1 cellular context compared by ENCODE assay signal in the genomic region with DNA sequence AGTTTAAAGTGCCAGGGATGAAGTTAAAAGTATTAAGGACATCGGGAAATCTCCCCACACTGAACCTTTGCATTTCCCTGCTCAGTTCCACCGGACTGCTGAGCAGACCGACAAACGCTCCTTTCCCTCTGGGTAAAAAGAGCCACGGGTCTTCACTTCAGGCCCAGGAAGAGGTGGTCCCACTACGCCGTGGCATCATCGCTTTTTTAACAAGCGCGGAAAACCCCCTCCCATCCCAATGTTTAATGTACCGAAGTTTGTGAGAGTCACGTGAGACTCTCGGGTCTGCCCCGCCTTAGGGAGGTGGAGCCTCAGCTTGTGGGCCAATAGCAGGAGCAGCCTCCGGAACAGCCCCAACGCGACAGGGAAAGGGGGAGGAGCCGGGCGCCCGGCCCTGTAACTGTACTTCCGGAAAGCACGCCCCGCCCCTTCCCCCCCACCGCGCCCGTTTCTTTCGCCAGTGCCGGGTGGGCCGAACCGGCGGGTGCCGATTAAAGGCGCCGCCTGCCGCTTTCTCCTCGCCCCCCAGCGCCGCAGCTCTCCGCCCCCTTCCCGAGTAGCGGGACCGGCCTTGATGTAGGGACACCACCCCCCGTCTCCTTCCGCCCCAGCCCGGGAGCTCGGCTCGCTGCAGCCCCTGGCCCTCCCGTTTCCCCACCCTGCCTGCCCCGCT.
A peak's percentile ranks its signal among the peaks of the same experiment; 100 is the strongest.
TF ChIP-seq lines count a peak whose summit lies in the region.

No MANE protein-coding gene starts in this region.

TF ChIP-seq in HEK293, 187 proteins besides CTCF, POLR2A, EP300 and RAD21 (continued from another document and continues in another):
- TF ChIP-seq, protein P1, sequence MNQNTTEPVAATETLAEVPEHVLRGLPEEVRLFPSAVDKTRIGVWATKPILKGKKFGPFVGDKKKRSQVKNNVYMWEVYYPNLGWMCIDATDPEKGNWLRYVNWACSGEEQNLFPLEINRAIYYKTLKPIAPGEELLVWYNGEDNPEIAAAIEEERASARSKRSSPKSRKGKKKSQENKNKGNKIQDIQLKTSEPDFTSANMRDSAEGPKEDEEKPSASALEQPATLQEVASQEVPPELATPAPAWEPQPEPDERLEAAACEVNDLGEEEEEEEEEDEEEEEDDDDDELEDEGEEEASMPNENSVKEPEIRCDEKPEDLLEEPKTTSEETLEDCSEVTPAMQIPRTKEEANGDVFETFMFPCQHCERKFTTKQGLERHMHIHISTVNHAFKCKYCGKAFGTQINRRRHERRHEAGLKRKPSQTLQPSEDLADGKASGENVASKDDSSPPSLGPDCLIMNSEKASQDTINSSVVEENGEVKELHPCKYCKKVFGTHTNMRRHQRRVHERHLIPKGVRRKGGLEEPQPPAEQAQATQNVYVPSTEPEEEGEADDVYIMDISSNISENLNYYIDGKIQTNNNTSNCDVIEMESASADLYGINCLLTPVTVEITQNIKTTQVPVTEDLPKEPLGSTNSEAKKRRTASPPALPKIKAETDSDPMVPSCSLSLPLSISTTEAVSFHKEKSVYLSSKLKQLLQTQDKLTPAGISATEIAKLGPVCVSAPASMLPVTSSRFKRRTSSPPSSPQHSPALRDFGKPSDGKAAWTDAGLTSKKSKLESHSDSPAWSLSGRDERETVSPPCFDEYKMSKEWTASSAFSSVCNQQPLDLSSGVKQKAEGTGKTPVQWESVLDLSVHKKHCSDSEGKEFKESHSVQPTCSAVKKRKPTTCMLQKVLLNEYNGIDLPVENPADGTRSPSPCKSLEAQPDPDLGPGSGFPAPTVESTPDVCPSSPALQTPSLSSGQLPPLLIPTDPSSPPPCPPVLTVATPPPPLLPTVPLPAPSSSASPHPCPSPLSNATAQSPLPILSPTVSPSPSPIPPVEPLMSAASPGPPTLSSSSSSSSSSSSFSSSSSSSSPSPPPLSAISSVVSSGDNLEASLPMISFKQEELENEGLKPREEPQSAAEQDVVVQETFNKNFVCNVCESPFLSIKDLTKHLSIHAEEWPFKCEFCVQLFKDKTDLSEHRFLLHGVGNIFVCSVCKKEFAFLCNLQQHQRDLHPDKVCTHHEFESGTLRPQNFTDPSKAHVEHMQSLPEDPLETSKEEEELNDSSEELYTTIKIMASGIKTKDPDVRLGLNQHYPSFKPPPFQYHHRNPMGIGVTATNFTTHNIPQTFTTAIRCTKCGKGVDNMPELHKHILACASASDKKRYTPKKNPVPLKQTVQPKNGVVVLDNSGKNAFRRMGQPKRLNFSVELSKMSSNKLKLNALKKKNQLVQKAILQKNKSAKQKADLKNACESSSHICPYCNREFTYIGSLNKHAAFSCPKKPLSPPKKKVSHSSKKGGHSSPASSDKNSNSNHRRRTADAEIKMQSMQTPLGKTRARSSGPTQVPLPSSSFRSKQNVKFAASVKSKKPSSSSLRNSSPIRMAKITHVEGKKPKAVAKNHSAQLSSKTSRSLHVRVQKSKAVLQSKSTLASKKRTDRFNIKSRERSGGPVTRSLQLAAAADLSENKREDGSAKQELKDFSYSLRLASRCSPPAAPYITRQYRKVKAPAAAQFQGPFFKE (tag by site-specific recombination; IDR thresholded peaks at IDR 0.05; ENCODE audit: borderline replicate concordance) = no peak
- no peak for TF ChIP-seq ZNF529 (tag by site-specific recombination; IDR thresholded peaks at IDR 0.05; ENCODE audit: insufficient replicate concordance)
- no peak for TF ChIP-seq ZNF148 (tag by site-specific recombination; IDR thresholded peaks at IDR 0.05; ENCODE audit: borderline replicate concordance)
- TF ChIP-seq ZNF223 (tag by site-specific recombination; IDR thresholded peaks at IDR 0.05) = no peak
- TF ChIP-seq ZNF561 (tag by site-specific recombination; IDR thresholded peaks at IDR 0.05; ENCODE audit: borderline replicate concordance) = no peak
- TF ChIP-seq KLF10 (tag by site-specific recombination; IDR thresholded peaks at IDR 0.05) = peak; percentile 86
- TF ChIP-seq ZNF341 (tag by site-specific recombination; IDR thresholded peaks at IDR 0.05; ENCODE audit: low read depth) = peak; percentile 86
- no peak for TF ChIP-seq ZNF776 (tag by site-specific recombination; IDR thresholded peaks at IDR 0.05; ENCODE audit: borderline replicate concordance)
- TF ChIP-seq ZBTB44 (tag by site-specific recombination; IDR thresholded peaks at IDR 0.05) = no peak
- TF ChIP-seq ZFP3 (tag by site-specific recombination; IDR thresholded peaks at IDR 0.05; ENCODE audit: low read depth) = no peak
- TF ChIP-seq REPIN1 (tag by site-specific recombination; IDR thresholded peaks at IDR 0.05; ENCODE audit: low read depth) = no peak
- TF ChIP-seq BCL11A (tag by site-specific recombination; IDR thresholded peaks at IDR 0.05; ENCODE audit: low read depth) = 0 out of 2 replicates have a peak, but pooled peaks have one; percentile 37
- TF ChIP-seq ZBTB49 (tag by site-specific recombination; IDR thresholded peaks at IDR 0.05; ENCODE audit: low read depth) = no peak
- no peak for TF ChIP-seq ZNF791 (tag by site-specific recombination; IDR thresholded peaks at IDR 0.05)
- TF ChIP-seq ATF2 (tag by site-specific recombination; IDR thresholded peaks at IDR 0.05; ENCODE audit: low read depth) = no peak
- no peak for TF ChIP-seq ZNF184 (tag by site-specific recombination; IDR thresholded peaks at IDR 0.05)
- TF ChIP-seq ZNF664 (tag by site-specific recombination; IDR thresholded peaks at IDR 0.05) = no peak
- TF ChIP-seq ZNF629 (tag by site-specific recombination; IDR thresholded peaks at IDR 0.05) = peak; percentile 42; the same call in 1 of the 2 replicates
- no peak for TF ChIP-seq ZNF677 (tag by site-specific recombination; IDR thresholded peaks at IDR 0.05)
- peak; percentile 70; the same call in 1 of the 2 replicates for TF ChIP-seq OVOL3 (tag by site-specific recombination; IDR thresholded peaks at IDR 0.05)
- no peak for TF ChIP-seq ZNF311 (tag by site-specific recombination; IDR thresholded peaks at IDR 0.05; ENCODE audit: borderline replicate concordance)
- no peak for TF ChIP-seq ZNF843 (tag by site-specific recombination; IDR thresholded peaks at IDR 0.05)
- TF ChIP-seq HOXA7 (CRISPR knock-in tag; IDR thresholded peaks at IDR 0.05; ENCODE audit: borderline replicate concordance) = no peak
- no peak for TF ChIP-seq ZNF548 (tag by site-specific recombination; IDR thresholded peaks at IDR 0.05)
- TF ChIP-seq ZNF404 (tag by site-specific recombination; IDR thresholded peaks at IDR 0.05) = no peak
- 0 out of 2 replicates have a peak, but pooled peaks have one; percentile 23 for TF ChIP-seq ZNF785 (tag by site-specific recombination; IDR thresholded peaks at IDR 0.05)
- no peak for TF ChIP-seq ZNF112 (tag by site-specific recombination; IDR thresholded peaks at IDR 0.05)
- no peak for TF ChIP-seq ZFP41 (tag by site-specific recombination; IDR thresholded peaks at IDR 0.05; ENCODE audit: borderline replicate concordance)
- TF ChIP-seq, protein P2, sequence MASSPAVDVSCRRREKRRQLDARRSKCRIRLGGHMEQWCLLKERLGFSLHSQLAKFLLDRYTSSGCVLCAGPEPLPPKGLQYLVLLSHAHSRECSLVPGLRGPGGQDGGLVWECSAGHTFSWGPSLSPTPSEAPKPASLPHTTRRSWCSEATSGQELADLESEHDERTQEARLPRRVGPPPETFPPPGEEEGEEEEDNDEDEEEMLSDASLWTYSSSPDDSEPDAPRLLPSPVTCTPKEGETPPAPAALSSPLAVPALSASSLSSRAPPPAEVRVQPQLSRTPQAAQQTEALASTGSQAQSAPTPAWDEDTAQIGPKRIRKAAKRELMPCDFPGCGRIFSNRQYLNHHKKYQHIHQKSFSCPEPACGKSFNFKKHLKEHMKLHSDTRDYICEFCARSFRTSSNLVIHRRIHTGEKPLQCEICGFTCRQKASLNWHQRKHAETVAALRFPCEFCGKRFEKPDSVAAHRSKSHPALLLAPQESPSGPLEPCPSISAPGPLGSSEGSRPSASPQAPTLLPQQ (tag by site-specific recombination; IDR thresholded peaks at IDR 0.05) = peak; percentile 100
- no peak for TF ChIP-seq MEIS1 (CRISPR knock-in tag; IDR thresholded peaks at IDR 0.05; ENCODE audit: borderline replicate concordance)
- peak; percentile 84 for TF ChIP-seq ZNF10 (tag by site-specific recombination; IDR thresholded peaks at IDR 0.05)
- peak; percentile 96 for TF ChIP-seq ZBTB7A (tag by site-specific recombination; IDR thresholded peaks at IDR 0.05; ENCODE audit: low read depth)
- TF ChIP-seq ZNF248 (tag by site-specific recombination; IDR thresholded peaks at IDR 0.05) = no peak
- TF ChIP-seq ZNF621 (tag by site-specific recombination; IDR thresholded peaks at IDR 0.05) = no peak
- no peak for TF ChIP-seq ZNF560 (tag by site-specific recombination; IDR thresholded peaks at IDR 0.05; ENCODE audit: borderline replicate concordance)
- no peak; the same call in 1 of the 2 replicates for TF ChIP-seq TSHZ1 (tag by site-specific recombination; IDR thresholded peaks at IDR 0.05; ENCODE audit: borderline replicate concordance)
- TF ChIP-seq ZFP69B (tag by site-specific recombination; IDR thresholded peaks at IDR 0.05) = peak; percentile 100
- no peak for TF ChIP-seq ZNF501 (tag by site-specific recombination; IDR thresholded peaks at IDR 0.05)
